Comparison of ENCODE assay signal across 8 cellular contexts in genomic region chr9:94952553-94953373, GRCh38.
DNase-seq lines count a peak whose midpoint lies in the region; ATAC-seq and TF ChIP-seq lines count a peak whose summit lies in the region.

No MANE protein-coding gene starts in this region.

- peak; percentile 92 for ATAC-seq in GM18511 (IDR thresholded peaks at IDR 0.05; ENCODE audit: unreplicated experiment)
- peak; percentile 70 for ATAC-seq in HG02642 (IDR thresholded peaks at IDR 0.05; ENCODE audit: poor library complexity, unreplicated experiment)
- peak; percentile 88 to 93 for ATAC-seq in activated naive CD4-positive, alpha-beta T cell treated with anti-CD3 and anti-CD28 coated beads, Interleukin-2, amount 50 U/mL, for 72 hours
- peak; percentile 35 to 44 for ATAC-seq in lower lobe of right lung
- no peak for ATAC-seq in HG02571 (IDR thresholded peaks at IDR 0.05; ENCODE audit: unreplicated experiment)
- no peak for ATAC-seq in HG02981 (IDR thresholded peaks at IDR 0.05; ENCODE audit: unreplicated experiment)

- no peaks in the 10 kb centered on the region for H3K9me3 ChIP-seq in lower lobe of right lung

- H3K36me3 ChIP-seq in lower lobe of right lung: peaks cover 16% of the 10 kb centered on the region

- no peak overlapping the region for H3K4me3 ChIP-seq in lower lobe of right lung

- H3K36me3 Mint-ChIP-seq in activated naive CD4-positive, alpha-beta T cell treated with anti-CD3 and anti-CD28 coated beads, Interleukin-2, amount 50 U/mL, for 72 hours: peaks cover 0 to 12% of the 10 kb centered on the region in 2 donors

- peaks cover 35% of the 10 kb centered on the region for H3K4me1 ChIP-seq in lower lobe of right lung

- H3K27me3 ChIP-seq in lower lobe of right lung (ENCODE audit: low read depth): no peaks in the 10 kb centered on the region

- peak in 1 of 2 donors; percentile 12 for DNase-seq in activated naive CD4-positive, alpha-beta T cell treated with anti-CD3 and anti-CD28 coated beads, Interleukin-2, amount 50 U/mL, for 72 hours (ENCODE audit: low spot score in 2 of 2)
- DNase-seq in lower lobe of right lung: no peak
- DNase-seq in foreskin melanocyte: no peak
- no peak for DNase-seq in effector CD8-positive, alpha-beta T cell (lab: John Stamatoyannopoulos, UW)

- H3K27ac ChIP-seq in lower lobe of right lung: peak overlapping the region; percentile 59

- H3K27ac Mint-ChIP-seq in activated naive CD4-positive, alpha-beta T cell treated with anti-CD3 and anti-CD28 coated beads, Interleukin-2, amount 50 U/mL, for 72 hours: peak overlapping the region in 1 of 2 donors; percentile 55

- intact Hi-C loops in lower lobe of right lung (cut with DNase I): no loop called here

- TF ChIP-seq CTCF in lower lobe of right lung (IDR thresholded peaks at IDR 0.05): no peak

- no peaks in the 10 kb centered on the region for H3K9me3 Mint-ChIP-seq in activated naive CD4-positive, alpha-beta T cell treated with anti-CD3 and anti-CD28 coated beads, Interleukin-2, amount 50 U/mL, for 72 hours

Comparison
In these comparisons a context has a peak if more than half of its experiments do, and no peak if none do; other contexts are left out.
1. ATAC-seq: peak in GM18511 (single experiment), HG02642 (single experiment), activated naive CD4-positive, alpha-beta T cell treated with anti-CD3 and anti-CD28 coated beads, Interleukin-2, amount 50 U/mL, for 72 hours (2 of 2) and lower lobe of right lung (2 of 2); none in HG02571 (single experiment) and HG02981 (single experiment).